Comparison of ENCODE assay signal across 8 cellular contexts in genomic region chr9:14433841-14434511, GRCh38.
DNase-seq lines count a peak whose midpoint lies in the region; ATAC-seq and TF ChIP-seq lines count a peak whose summit lies in the region.

No MANE protein-coding gene starts in this region.

- no peaks in the 10 kb centered on the region for H3K36me3 ChIP-seq in OCI-LY3 (replicated peaks; ENCODE audit: low read depth, low read length)

- no peak overlapping the region for H3K27ac ChIP-seq in OCI-LY3 (ENCODE audit: low read length)

- no peaks in the 10 kb centered on the region for H3K36me3 Mint-ChIP-seq in osteocyte (ENCODE audit: unreplicated experiment)

- peaks cover 17% of the 10 kb centered on the region for H3K4me1 ChIP-seq in OCI-LY3 (ENCODE audit: low read length)

- ATAC-seq in esophagus mucosa, result peak; percentile 71
- no peak for ATAC-seq in HG02571 (IDR thresholded peaks at IDR 0.05; ENCODE audit: unreplicated experiment)
- no peak for ATAC-seq in HG03095 (IDR thresholded peaks at IDR 0.05; ENCODE audit: unreplicated experiment)

- H3K9me3 Mint-ChIP-seq in osteocyte (ENCODE audit: unreplicated experiment), result no peaks in the 10 kb centered on the region

- no peaks in the 10 kb centered on the region for H3K79me2 ChIP-seq in OCI-LY3 (ENCODE audit: low read length)

- H3K9ac ChIP-seq in OCI-LY3 (ENCODE audit: low read length), result no peak overlapping the region

- H3K4me3 Mint-ChIP-seq in osteocyte (ENCODE audit: unreplicated experiment), result no peak overlapping the region

- H3K4me1 Mint-ChIP-seq in osteocyte (ENCODE audit: unreplicated experiment), result peaks cover 19% of the 10 kb centered on the region

- DNase-seq in NOMO-1 (lab: John Stamatoyannopoulos, UW; ENCODE audit: unreplicated experiment in 2 of 2) (peak; percentile 1), NOMO-1 treated with dmso at 0.1 percent for 144 hours (lab: John Stamatoyannopoulos, UW; ENCODE audit: unreplicated experiment) (no peak), osteocyte (ENCODE audit: extremely low spot score, unreplicated experiment) (no peak)
- DNase-seq in stimulated activated CD4-positive, alpha-beta T cell treated with anti-CD3 and anti-CD28 coated beads, Interleukin-2, amount 100 ng/mL, for 48 hours, result no peak

- H3K4me3 ChIP-seq in OCI-LY3 (ENCODE audit: low read length), result peak overlapping the region; percentile 35

- peaks cover 17% of the 10 kb centered on the region for H3K27me3 ChIP-seq in OCI-LY3 (ENCODE audit: low read depth, low read length)

- H3K9me3 ChIP-seq in OCI-LY3 (ENCODE audit: insufficient read depth, low read length), result no peaks in the 10 kb centered on the region

- peak; percentile 66 for TF ChIP-seq CTCF in OCI-LY3 (IDR thresholded peaks at IDR 0.05; ENCODE audit: low read depth, low read length)
- TF ChIP-seq CTCF in osteocyte (IDR thresholded peaks at IDR 0.05), result peak; percentile 64

- peaks cover 3% of the 10 kb centered on the region for H3K27me3 Mint-ChIP-seq in osteocyte (ENCODE audit: unreplicated experiment)

- H3K27ac Mint-ChIP-seq in osteocyte (ENCODE audit: unreplicated experiment), result no peak overlapping the region

- H3K4me2 ChIP-seq in OCI-LY3 (ENCODE audit: low read length), result peak overlapping the region; percentile 56

- H2AFZ ChIP-seq in OCI-LY3 (ENCODE audit: low read depth, low read length), result no peak overlapping the region

- no peaks in the 10 kb centered on the region for H4K20me1 ChIP-seq in OCI-LY3 (ENCODE audit: insufficient read depth, low read length)

Comparison
In these comparisons a context has a peak if more than half of its experiments do, and no peak if none do; other contexts are left out.
1. DNase-seq: peak in NOMO-1 (2 of 2); none in NOMO-1 treated with dmso at 0.1 percent for 144 hours (single experiment), osteocyte (single experiment) and stimulated activated CD4-positive, alpha-beta T cell treated with anti-CD3 and anti-CD28 coated beads, Interleukin-2, amount 100 ng/mL, for 48 hours (0 of 2).